ENCODE assay signal across 22 cellular contexts in the genomic region with DNA sequence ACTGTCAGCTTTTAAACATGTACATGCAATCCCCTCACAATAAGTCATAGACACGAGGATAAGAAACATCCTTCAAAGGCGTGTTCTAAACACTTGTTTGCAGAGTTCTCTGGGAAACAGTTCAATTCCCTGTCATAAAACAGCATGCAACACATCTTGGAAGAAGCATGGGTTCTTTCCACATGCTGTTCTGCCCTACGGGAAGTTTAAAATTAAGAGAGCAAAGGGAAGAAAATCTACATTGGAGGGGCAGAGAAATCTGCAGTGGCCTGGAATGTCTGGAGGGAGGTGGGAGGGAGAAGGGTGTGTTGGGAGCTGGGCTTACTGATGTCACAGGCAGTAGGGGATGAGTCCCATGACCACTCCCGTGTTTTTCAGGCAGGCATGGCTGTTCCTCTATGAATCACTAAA.
DNase-seq lines count a peak whose midpoint lies in the region; ATAC-seq and TF ChIP-seq lines count a peak whose summit lies in the region.
"Had no signal": no experiment of that assay in that cellular context is flagged by ENCODE, and none has a peak within 500 bp of the region (broad histone marks: within the 10 kb centered on the region; RNA-seq: fewer than 3 reads in every experiment).

No MANE protein-coding gene starts in this region.

- ATAC-seq in left lung (peak; percentile 52), upper lobe of right lung (no peak), HG02840 (IDR thresholded peaks at IDR 0.05; ENCODE audit: low FRiP score, unreplicated experiment) (no peak)
- ATAC-seq: WTC11 had no signal

- H3K4me1 ChIP-seq in left lung (peaks cover 0 to 6% of the 10 kb centered on the region in 2 donors), upper lobe of right lung (peaks cover 15% of the 10 kb centered on the region)

- intact Hi-C loops in left lung (cut with DNase I) (no loop called here), upper lobe of right lung (cut with DNase I) (no loop called here)

- H3K27me3 ChIP-seq in left lung (peaks cover 0 to 11% of the 10 kb centered on the region in 2 donors), upper lobe of right lung (no peaks in the 10 kb centered on the region)
- H3K27me3 ChIP-seq: BLaER1 had no signal

- H3K36me3 Mint-ChIP-seq in endothelial cell (ENCODE audit: low read depth, unreplicated experiment), result peaks cover 4% of the 10 kb centered on the region
- H3K36me3 Mint-ChIP-seq: WTC11 had no signal

- H3K9me3 Mint-ChIP-seq in endothelial cell (ENCODE audit: unreplicated experiment), result no peaks in the 10 kb centered on the region
- H3K9me3 Mint-ChIP-seq: activated T-helper 2 cell treated with anti-CD3 and anti-CD28 coated beads, Interferon-gamma antibody, Interleukin-2, Interleukin-4, amounts not matched to agents 10 μg/mL and 5 μg/mL and 100 μg/mL, durations not matched to agents 14 hours and 24 hours and 36 hours; WTC11 had no signal

- TF ChIP-seq CTCF in endothelial cell (IDR thresholded peaks at IDR 0.05; ENCODE audit: unreplicated experiment) (no peak), left lung (IDR thresholded peaks at IDR 0.05) (no peak), upper lobe of right lung (IDR thresholded peaks at IDR 0.05) (no peak)

- H3K27ac Mint-ChIP-seq in endothelial cell (ENCODE audit: unreplicated experiment), result peak overlapping the region; percentile 37
- H3K27ac Mint-ChIP-seq: WTC11 had no signal

- H3K27me3 Mint-ChIP-seq in endothelial cell (ENCODE audit: unreplicated experiment), result peaks cover 8% of the 10 kb centered on the region

- H3K4me3 ChIP-seq in left lung, result no peak overlapping the region
- H3K4me3 ChIP-seq in upper lobe of right lung, result no peak overlapping the region
- H3K4me3 ChIP-seq: BLaER1, suprapubic skin had no signal

- no peak overlapping the region for H3K27ac ChIP-seq in left lung
- peak overlapping the region; percentile 3 for H3K27ac ChIP-seq in upper lobe of right lung
- H3K27ac ChIP-seq: BLaER1, suprapubic skin had no signal

- H3K36me3 ChIP-seq in left lung, result no peaks in the 10 kb centered on the region
- H3K36me3 ChIP-seq in upper lobe of right lung, result no peaks in the 10 kb centered on the region
- H3K36me3 ChIP-seq: BLaER1, suprapubic skin had no signal

- DNase-seq in SK-MEL-5 (ENCODE audit: low read depth, low spot score) (peak; percentile 47), endothelial cell (ENCODE audit: low spot score) (no peak), left lung (no peak), upper lobe of right lung (no peak), germinal center (ENCODE audit: low spot score) (no peak), HuH-7.5 (ENCODE audit: low spot score) (no peak), DMS114 treated with DMSO at 0.1 percent for 48 hours (lab: John Stamatoyannopoulos, UW; ENCODE audit: unreplicated experiment) (no peak)
- DNase-seq: cortex of kidney; GF-D8; Karpas-422; left cardiac atrium; NCI-H1105 treated with DMSO at 0.1 percent for 48 hours; NCI-H2107; NCI-H524 treated with DMSO at 0.1 percent for 48 hours; SHP77; stimulated activated CD4-positive, alpha-beta T cell treated with anti-CD3 and anti-CD28 coated beads, Interleukin-4, amount 100 ng/mL, for 1 hour had no signal

- in situ Hi-C loops in SK-MEL-5 (cut with HindIII; ENCODE audit: low pct_unique_long_range_greater_than_20kb, low sequenced_read_pairs), result no loop called here

- no peak overlapping the region for H3K4me3 Mint-ChIP-seq in endothelial cell (ENCODE audit: unreplicated experiment)
- H3K4me3 Mint-ChIP-seq: T-helper 1 cell treated with Interleukin-12 subunit alpha and Interleukin-12 subunit beta and Interleukin-4 antibody, amounts not matched to agents 30 μg/mL and 1 μg/mL, for 36 hours; WTC11 had no signal

- H3K9me3 ChIP-seq in left lung (no peaks in the 10 kb centered on the region), upper lobe of right lung (no peaks in the 10 kb centered on the region)
- H3K9me3 ChIP-seq: BLaER1, suprapubic skin had no signal

- peaks cover 72% of the 10 kb centered on the region for H3K4me1 Mint-ChIP-seq in endothelial cell (ENCODE audit: unreplicated experiment)
